Comparison of ENCODE assay signal across 16 cellular contexts in genomic region chr15:74827632-74828031, GRCh38. TPM values are rescaled to one million over a fixed set of nuclear protein-coding genes. Genes with fewer than 3 reads are reported as not detected.
A peak's percentile ranks its signal among the peaks of the same experiment; 100 is the strongest.
DNase-seq lines count a peak whose midpoint lies in the region; ATAC-seq, FAIRE-seq and TF ChIP-seq lines count a peak whose summit lies in the region.
"Had no signal": no experiment of that assay in that cellular context is flagged by ENCODE, and none has a peak within 500 bp of the region (broad histone marks: within the 10 kb centered on the region; RNA-seq: fewer than 3 reads in every experiment).

No MANE protein-coding gene starts in this region.

- no peaks in the 10 kb centered on the region; the same call in 1 of the 2 replicates for H3K4me1 ChIP-seq in Panc1 (ENCODE audit: control insufficient read depth, insufficient read depth, low read length)
- H3K4me1 ChIP-seq in K562 (replicated peaks in 1 of 2; ENCODE audit: control insufficient read depth in 2 of 2, insufficient read depth in 2 of 2, low read length in 2 of 2): peaks cover 0 to 17% of the 10 kb centered on the region in 2 experiments; a peak in 2 of 5 replicates

- in situ Hi-C loops in Panc1 (cut with HindIII; ENCODE audit: low pct_unique_long_range_greater_than_20kb, low sequenced_read_pairs): no loop called here
- in situ Hi-C loops in K562 (cut with MboI): no loop called here

- H3K27ac ChIP-seq in Panc1 (ENCODE audit: low read length): no peak overlapping the region
- no peak overlapping the region for H3K27ac ChIP-seq in K562 (ENCODE audit: extremely low read depth, low read depth, low read length)
- H3K27ac ChIP-seq: GM23248 had no signal

- H3K4me2 ChIP-seq in K562 (ENCODE audit: insufficient read depth, low read length): no peak overlapping the region

- CTCF ChIA-PET in Panc1 (lab: Charles Lee) (interaction anchor here (0.5 to 1.2 kb wide), 3 partner anchors 27 to 57 kb away, joined by 3 to 5 read pairs (median 3); no protein-coding TSS in a partner anchor), K562 (lab: Yijun Ruan, JAX; ENCODE audit: low intra/inter-chr PET ratio) (no interaction called here)

- FAIRE-seq in K562 (lab: Jason Lieb, UNC) (peak; percentile 15), urothelium cell line (lab: Jason Lieb, UNC) (no peak)

- TF ChIP-seq RAD21 in K562 (CRISPR knock-in tag; conservative IDR thresholded peaks at IDR 0.05 in 1 of 2, IDR thresholded peaks at IDR 0.05 in 1 of 2): no peak

- ATAC-seq in Panc1: peak; percentile 70
- ATAC-seq in K562: no peak
- ATAC-seq in GM21447 (IDR thresholded peaks at IDR 0.05; ENCODE audit: unreplicated experiment): no peak

- H3K9me3 ChIP-seq in Panc1 (ENCODE audit: control insufficient read depth, insufficient read depth, low read depth, low read length): no peaks in the 10 kb centered on the region
- no peaks in the 10 kb centered on the region for H3K9me3 ChIP-seq in K562 (replicated peaks; ENCODE audit: control insufficient read depth, insufficient read depth, low read depth, low read length)

- no peaks in the 10 kb centered on the region for H3K79me2 ChIP-seq in K562 (ENCODE audit: control insufficient read depth, insufficient read depth, low read length)

- H3K9ac ChIP-seq in K562 (ENCODE audit: insufficient read depth in 1 of 2, low read depth in 2 of 2, low read length in 2 of 2): no peak overlapping the region
- H3K9ac ChIP-seq: GM23248 had no signal

- intact Hi-C loops in Panc1 (cut with micrococcal nuclease; ENCODE audit: unreplicated experiment): no loop called here
- intact Hi-C loops in K562 (cut with micrococcal nuclease): no loop called here

- no peak for TF ChIP-seq EP300 in K562 (IDR thresholded peaks at IDR 0.05; ENCODE audit: low read length)

- DNase-seq in NCI-H82 (lab: John Stamatoyannopoulos, UW) (peak; percentile 43), NCI-H82 treated with DMSO at 0.1 percent for 48 hours (lab: John Stamatoyannopoulos, UW; ENCODE audit: unreplicated experiment) (no peak), Panc1 (ENCODE audit: low read depth, low spot score) (no peak), K562 (ENCODE audit: extremely low read depth in 1 of 4, low spot score in 3 of 4) (no peak), NCI-H2081 treated with DMSO at 0.1 percent for 48 hours (lab: John Stamatoyannopoulos, UW) (no peak), urothelium cell line (ENCODE audit: low spot score) (no peak)
- DNase-seq in activated CD4-positive, CD25-positive, alpha-beta regulatory T cell treated with anti-CD3 and anti-CD28 coated beads, Interleukin-2, amount 50 U/mL, for 72 hours: no peak
- DNase-seq: ACHN; C1 segment of cervical spinal cord; CD4-positive, alpha-beta T cell; GM23248; KBM-7 had no signal

- peaks cover 2% of the 10 kb centered on the region; the same call in 1 of the 2 replicates for H3K27me3 ChIP-seq in Panc1 (ENCODE audit: control insufficient read depth, insufficient read depth, low read length)
- H3K27me3 ChIP-seq in K562 (ENCODE audit: control insufficient read depth in 2 of 2, insufficient read depth in 2 of 2, low read length in 2 of 2): peaks cover 21 to 60% of the 10 kb centered on the region in 2 experiments

- no peak overlapping the region for H2AFZ ChIP-seq in K562 (ENCODE audit: low read depth, low read length)
- H2AFZ ChIP-seq: GM23248 had no signal

- H3K4me3 ChIP-seq in Panc1 (ENCODE audit: low read depth in 2 of 2, low read length in 2 of 2) (no peak overlapping the region), K562 (no peak overlapping the region)
- H3K4me3 ChIP-seq: GM23248 had no signal

- 2% methylated on average over 6 of the region's 6 CpGs for WGBS in K562 (ENCODE audit: insufficient coverage, low coverage, missing lambda C conversion rate)

- no peaks in the 10 kb centered on the region for H3K9me1 ChIP-seq in K562 (ENCODE audit: control insufficient read depth, insufficient read depth, low read length)

- no peak for TF ChIP-seq POLR2A in K562 (conservative IDR thresholded peaks at IDR 0.05)

- H4K20me1 ChIP-seq in K562 (replicated peaks; ENCODE audit: control insufficient read depth, insufficient read depth, low read length): peaks cover 13% of the 10 kb centered on the region; the same call in 1 of the 2 replicates

- no TSS peak for BruUV-seq in Panc1 (replicated peaks; lab: Mats Ljungman, UMichigan)
- no TSS peak for BruUV-seq in K562 (replicated peaks; lab: Mats Ljungman, UMichigan)

- TF ChIP-seq CTCF in Panc1 (IDR thresholded peaks at IDR 0.05): no peak; the same call in 1 of the 2 replicates
- TF ChIP-seq CTCF in K562 (IDR thresholded peaks at IDR 0.05 in 2 of 3, conservative IDR thresholded peaks at IDR 0.05 in 1 of 3; ENCODE audit: insufficient read depth in 2 of 3, low read depth in 1 of 3, low read length in 3 of 3): no peak

- H3K36me3 ChIP-seq in Panc1 (ENCODE audit: control insufficient read depth, insufficient read depth, low read length) (no peaks in the 10 kb centered on the region), K562 (ENCODE audit: control insufficient read depth, insufficient read depth, low read length) (no peaks in the 10 kb centered on the region)

- POLR2A ChIA-PET in Panc1 (lab: Charles Lee) (no interaction called here), K562 (lab: Yijun Ruan, JAX) (interaction anchor here (0.7 to 1.3 kb wide), 3 partner anchors 11 to 15 kb away, joined by 3 to 5 read pairs (median 3); partner anchors contain the start of gene ULK3)

RNA-seq across cellular contexts. Expression of gene CPLX3, which starts 1.2 kb away (rescaled TPM):
- not detected for total RNA-seq in Panc1 (2021; ENCODE audit: unreplicated experiment)
- not detected for polyA plus RNA-seq in Panc1 (2012; ENCODE audit: insufficient read length)
- total RNA-seq in K562 (2011; cell fraction: chromatin; rRNA removed; ENCODE audit: low replicate concordance): not detected in 2 replicates
- not detected in 2 replicates for total RNA-seq in K562 (2011; cell fraction: nucleolus; rRNA removed)
- total RNA-seq in K562 (2011; cell fraction: nucleoplasm; rRNA removed): not detected in 2 replicates
- total RNA-seq in K562 (2014; rRNA removed): not detected in 2 replicates
- total RNA-seq in K562 (2014; rRNA removed; fragmentation: Illumina TruSeq; extraction: Trizol): not detected in 2 replicates
- not detected in 2 replicates for total RNA-seq in K562 (2015; rRNA removed; fragmentation: Illumina TruSeq; extraction: Trizol)
- total RNA-seq in K562 (2021): not detected in 2 replicates
- polyA plus RNA-seq in K562 (2011; rRNA removed): not detected in 2 replicates
- polyA plus RNA-seq in K562 (2011; cell fraction: cytosol; rRNA removed): 0.04 TPM in 1 of 2 replicates, not detected in the other
- 0.04 TPM in 1 of 2 replicates, not detected in the other for polyA plus RNA-seq in K562 (2011; cell fraction: nucleus; rRNA removed)
- not detected in 2 replicates for polyA plus RNA-seq in K562 (2012)
- not detected in 2 replicates for polyA plus RNA-seq in K562 (2014; fragmentation: Illumina TruSeq; extraction: Trizol)
- not detected for polyA plus RNA-seq in K562 (2014; fragmentation: Nextera tagmentation; extraction: Ambion mirVana)
- not detected in 2 replicates for polyA plus RNA-seq in K562 (2014; rRNA removed)
- not detected in 2 replicates for polyA minus RNA-seq in K562 (2011; rRNA and poly(A)+ RNA removed)
- not detected in 2 replicates for polyA minus RNA-seq in K562 (2011; cell fraction: cytosol; rRNA and poly(A)+ RNA removed)
- polyA minus RNA-seq in K562 (2011; cell fraction: nucleus; rRNA and poly(A)+ RNA removed): not detected in 2 replicates
- total RNA-seq: A172, Daoy, GM23248 had no signal
- polyA plus RNA-seq: GM23248 had no signal

RNA-seq across cellular contexts. Expression of gene LMAN1L, which starts 15.0 kb away (rescaled TPM):
- total RNA-seq in Panc1 (2021; ENCODE audit: unreplicated experiment) (not detected), K562 (2014; rRNA removed) (not detected in 2 replicates), K562 (2014; rRNA removed; fragmentation: Illumina TruSeq; extraction: Trizol) (not detected in 2 replicates), K562 (2015; rRNA removed; fragmentation: Illumina TruSeq; extraction: Trizol) (not detected in 2 replicates), K562 (2021) (not detected in 2 replicates)
- polyA plus RNA-seq in Panc1 (2012; ENCODE audit: insufficient read length): not detected
- not detected in 2 replicates for total RNA-seq in K562 (2011; cell fraction: chromatin; rRNA removed; ENCODE audit: low replicate concordance)
- 0.17 TPM in 1 of 2 replicates, not detected in the other for total RNA-seq in K562 (2011; cell fraction: nucleolus; rRNA removed)
- total RNA-seq in K562 (2011; cell fraction: nucleoplasm; rRNA removed): not detected in 2 replicates
- polyA plus RNA-seq in K562 (2011; rRNA removed) (not detected in 2 replicates), K562 (2014; fragmentation: Illumina TruSeq; extraction: Trizol) (not detected in 2 replicates), K562 (2014; fragmentation: Nextera tagmentation; extraction: Ambion mirVana) (not detected), K562 (2014; rRNA removed) (not detected in 2 replicates)
- not detected in 2 replicates for polyA plus RNA-seq in K562 (2011; cell fraction: cytosol; rRNA removed)
- not detected in 2 replicates for polyA plus RNA-seq in K562 (2011; cell fraction: nucleus; rRNA removed)
- polyA plus RNA-seq in K562 (2012): not detected in 2 replicates
- polyA minus RNA-seq in K562 (2011; rRNA and poly(A)+ RNA removed): not detected in 2 replicates
- polyA minus RNA-seq in K562 (2011; cell fraction: cytosol; rRNA and poly(A)+ RNA removed): not detected in 2 replicates
- polyA minus RNA-seq in K562 (2011; cell fraction: nucleus; rRNA and poly(A)+ RNA removed): not detected in 2 replicates
- total RNA-seq: A172, Daoy, GM23248, H7 had no signal
- polyA plus RNA-seq: GM23248 had no signal

RNA-seq across cellular contexts. Expression of gene ULK3, which starts 15.3 kb away (rescaled TPM):
- total RNA-seq in Panc1 (2021; ENCODE audit: unreplicated experiment) (73.3 TPM), K562 (2014; rRNA removed) (34.9 and 35.9 TPM in 2 replicates), K562 (2014; rRNA removed; fragmentation: Illumina TruSeq; extraction: Trizol) (18.2 and 19.3 TPM in 2 replicates), K562 (2015; rRNA removed; fragmentation: Illumina TruSeq; extraction: Trizol) (24.9 and 25.5 TPM in 2 replicates), K562 (2021) (36.9 and 38.3 TPM in 2 replicates)
- 55.5 TPM for polyA plus RNA-seq in Panc1 (2012; ENCODE audit: insufficient read length)
- 107 and 242 TPM in 2 replicates for total RNA-seq in K562 (2011; cell fraction: chromatin; rRNA removed; ENCODE audit: low replicate concordance)
- total RNA-seq in K562 (2011; cell fraction: nucleolus; rRNA removed): 124 and 125 TPM in 2 replicates
- 82.4 and 89.4 TPM in 2 replicates for total RNA-seq in K562 (2011; cell fraction: nucleoplasm; rRNA removed)
- polyA plus RNA-seq in K562 (2011; rRNA removed) (61.5 and 68.0 TPM in 2 replicates), K562 (2014; fragmentation: Illumina TruSeq; extraction: Trizol) (43.2 and 49.7 TPM in 2 replicates), K562 (2014; fragmentation: Nextera tagmentation; extraction: Ambion mirVana) (under 1 TPM; 0.68 to 0.88 TPM), K562 (2014; rRNA removed) (60.9 and 62.5 TPM in 2 replicates)
- 45.9 and 75.1 TPM in 2 replicates for polyA plus RNA-seq in K562 (2011; cell fraction: cytosol; rRNA removed)
- polyA plus RNA-seq in K562 (2011; cell fraction: nucleus; rRNA removed): 426 and 551 TPM in 2 replicates
- 42.4 and 44.3 TPM in 2 replicates for polyA plus RNA-seq in K562 (2012)
- polyA minus RNA-seq in K562 (2011; rRNA and poly(A)+ RNA removed): 23.1 and 27.7 TPM in 2 replicates
- polyA minus RNA-seq in K562 (2011; cell fraction: cytosol; rRNA and poly(A)+ RNA removed): 13.6 and 16.5 TPM in 2 replicates
- 38.5 and 48.7 TPM in 2 replicates for polyA minus RNA-seq in K562 (2011; cell fraction: nucleus; rRNA and poly(A)+ RNA removed)

RNA-seq across cellular contexts. Expression of gene SCAMP2, which starts 45.5 kb away (rescaled TPM):
- 121 TPM for total RNA-seq in Panc1 (2021; ENCODE audit: unreplicated experiment)
- polyA plus RNA-seq in Panc1 (2012; ENCODE audit: insufficient read length): 162 TPM
- total RNA-seq in K562 (2011; cell fraction: chromatin; rRNA removed; ENCODE audit: low replicate concordance): 69.8 and 124 TPM in 2 replicates
- total RNA-seq in K562 (2011; cell fraction: nucleolus; rRNA removed): 114 and 116 TPM in 2 replicates
- 109 and 111 TPM in 2 replicates for total RNA-seq in K562 (2011; cell fraction: nucleoplasm; rRNA removed)
- total RNA-seq in K562 (2014; rRNA removed): 15.2 and 23.5 TPM in 2 replicates
- 16.0 and 17.0 TPM in 2 replicates for total RNA-seq in K562 (2014; rRNA removed; fragmentation: Illumina TruSeq; extraction: Trizol)
- 20.0 and 20.1 TPM in 2 replicates for total RNA-seq in K562 (2015; rRNA removed; fragmentation: Illumina TruSeq; extraction: Trizol)
- total RNA-seq in K562 (2021): 40.9 and 44.6 TPM in 2 replicates
- polyA plus RNA-seq in K562 (2011; rRNA removed): 40.2 and 90.8 TPM in 2 replicates
- polyA plus RNA-seq in K562 (2011; cell fraction: cytosol; rRNA removed): 101 and 104 TPM in 2 replicates
- polyA plus RNA-seq in K562 (2011; cell fraction: nucleus; rRNA removed): 78.5 and 87.1 TPM in 2 replicates
- polyA plus RNA-seq in K562 (2012): 44.8 and 53.4 TPM in 2 replicates
- 53.7 and 61.1 TPM in 2 replicates for polyA plus RNA-seq in K562 (2014; fragmentation: Illumina TruSeq; extraction: Trizol)
- 10 to 100 TPM in 1 of 2 experiments, 1 to 10 TPM in 1; 5.9 to 11.2 TPM for polyA plus RNA-seq in K562 (2014; fragmentation: Nextera tagmentation; extraction: Ambion mirVana)
- polyA plus RNA-seq in K562 (2014; rRNA removed): 28.1 and 40.0 TPM in 2 replicates
- polyA minus RNA-seq in K562 (2011; rRNA and poly(A)+ RNA removed): 44.2 and 47.1 TPM in 2 replicates
- 29.1 and 32.0 TPM in 2 replicates for polyA minus RNA-seq in K562 (2011; cell fraction: cytosol; rRNA and poly(A)+ RNA removed)
- polyA minus RNA-seq in K562 (2011; cell fraction: nucleus; rRNA and poly(A)+ RNA removed): 20.1 and 28.2 TPM in 2 replicates

RNA-seq across cellular contexts. Expression of gene CSK, which starts 45.8 kb away (rescaled TPM):
- total RNA-seq in Panc1 (2021; ENCODE audit: unreplicated experiment): 81.4 TPM
- polyA plus RNA-seq in Panc1 (2012; ENCODE audit: insufficient read length): 112 TPM
- 52.2 and 176 TPM in 2 replicates for total RNA-seq in K562 (2011; cell fraction: chromatin; rRNA removed; ENCODE audit: low replicate concordance)
- 117 and 118 TPM in 2 replicates for total RNA-seq in K562 (2011; cell fraction: nucleolus; rRNA removed)
- 62.6 and 63.9 TPM in 2 replicates for total RNA-seq in K562 (2011; cell fraction: nucleoplasm; rRNA removed)
- total RNA-seq in K562 (2014; rRNA removed): 22.7 and 25.4 TPM in 2 replicates
- total RNA-seq in K562 (2014; rRNA removed; fragmentation: Illumina TruSeq; extraction: Trizol): 9.2 and 13.8 TPM in 2 replicates
- 22.5 and 24.8 TPM in 2 replicates for total RNA-seq in K562 (2015; rRNA removed; fragmentation: Illumina TruSeq; extraction: Trizol)
- total RNA-seq in K562 (2021): 108 and 112 TPM in 2 replicates
- 17.2 and 21.5 TPM in 2 replicates for polyA plus RNA-seq in K562 (2011; rRNA removed)
- polyA plus RNA-seq in K562 (2011; cell fraction: cytosol; rRNA removed): 16.6 and 23.4 TPM in 2 replicates
- polyA plus RNA-seq in K562 (2011; cell fraction: nucleus; rRNA removed): 82.8 and 107 TPM in 2 replicates
- polyA plus RNA-seq in K562 (2012): 62.3 and 74.3 TPM in 2 replicates
- 63.0 and 74.3 TPM in 2 replicates for polyA plus RNA-seq in K562 (2014; fragmentation: Illumina TruSeq; extraction: Trizol)
- polyA plus RNA-seq in K562 (2014; fragmentation: Nextera tagmentation; extraction: Ambion mirVana): 1 to 10 TPM; 1.5 to 2.4 TPM
- polyA plus RNA-seq in K562 (2014; rRNA removed): 32.6 and 41.5 TPM in 2 replicates
- polyA minus RNA-seq in K562 (2011; rRNA and poly(A)+ RNA removed): 13.5 and 19.1 TPM in 2 replicates
- polyA minus RNA-seq in K562 (2011; cell fraction: cytosol; rRNA and poly(A)+ RNA removed): 39.6 and 42.3 TPM in 2 replicates
- 24.8 and 30.3 TPM in 2 replicates for polyA minus RNA-seq in K562 (2011; cell fraction: nucleus; rRNA and poly(A)+ RNA removed)
